Comparison of ENCODE assay signal across 21 cellular contexts in genomic region chr19:58351996-58352755, GRCh38. TPM values are rescaled to one million over a fixed set of nuclear protein-coding genes. Genes with fewer than 3 reads are reported as not detected.
DNase-seq lines count a peak whose midpoint lies in the region; ATAC-seq and TF ChIP-seq lines count a peak whose summit lies in the region.
"Had no signal": no experiment of that assay in that cellular context is flagged by ENCODE, and none has a peak within 500 bp of the region (broad histone marks: within the 10 kb centered on the region; RNA-seq: fewer than 3 reads in every experiment).

No MANE protein-coding gene starts in this region.

- TF ChIP-seq CTCF in heart left ventricle (IDR thresholded peaks at IDR 0.05) (no peak), glutamatergic neuron (IDR thresholded peaks at IDR 0.05; ENCODE audit: partially characterized antibody, unreplicated experiment) (no peak), nephron progenitor cell (IDR thresholded peaks at IDR 0.05) (no peak), brain microvascular endothelial cell (IDR thresholded peaks at IDR 0.05; ENCODE audit: low read depth, low read length, missing control alignments) (no peak), type B pancreatic cell (conservative IDR thresholded peaks at IDR 0.05) (no peak)

- 80 to 85% (median 83%) methylated on average over 19 to 22 of the region's 22 CpGs for WGBS in heart left ventricle, 4 donors

- peaks cover 11 to 81% (median 36%) of the 10 kb centered on the region in 9 donors for H3K27me3 ChIP-seq in heart left ventricle
- H3K27me3 ChIP-seq in brain microvascular endothelial cell (replicated peaks): no peaks in the 10 kb centered on the region
- H3K27me3 ChIP-seq: MG63 had no signal

- peak; percentile 37 for DNase-seq in Right ventricle myocardium inferior (ENCODE audit: missing footprints)
- DNase-seq in heart left ventricle: no peak
- no peak for DNase-seq in glutamatergic neuron
- DNase-seq in nephron progenitor cell: no peak
- DNase-seq in brain microvascular endothelial cell: no peak
- DNase-seq in effector CD8-positive, alpha-beta T cell (lab: John Stamatoyannopoulos, UW): no peak
- DNase-seq in type B pancreatic cell (ENCODE audit: extremely low spot score, unreplicated experiment): no peak
- DNase-seq in NCI-H2107 (lab: John Stamatoyannopoulos, UW): no peak
- DNase-seq: 8988T, DMS79 treated with DMSO at 0.1 percent for 48 hours, HFFc6, Kasumi-1, MG63, NCI-H1048, NCI-H1436, NCI-H1930, NCI-H345, NCI-H524 treated with DMSO at 0.1 percent for 48 hours, PC-3, RPMI8226 had no signal

- H3K27me3 Mint-ChIP-seq in glutamatergic neuron (ENCODE audit: unreplicated experiment) (peaks cover 6% of the 10 kb centered on the region), nephron progenitor cell (ENCODE audit: low read depth, poor library complexity) (peaks cover 7% of the 10 kb centered on the region), type B pancreatic cell (peaks cover 12% of the 10 kb centered on the region)
- H3K27me3 Mint-ChIP-seq: B cell had no signal

- intact Hi-C loops in Right ventricle myocardium inferior (cut with DNase I) (no loop called here), heart left ventricle (cut with DNase I) (no loop called here)

- no peak overlapping the region for H3K4me3 ChIP-seq in heart left ventricle
- H3K4me3 ChIP-seq in brain microvascular endothelial cell (ENCODE audit: low read depth, low read length): no peak overlapping the region
- H3K4me3 ChIP-seq: MG63 had no signal

- H3K27ac Mint-ChIP-seq in glutamatergic neuron (ENCODE audit: unreplicated experiment) (no peak overlapping the region), nephron progenitor cell (peak overlapping the region; percentile 6), type B pancreatic cell (no peak overlapping the region)
- H3K27ac Mint-ChIP-seq: B cell, HFFc6 had no signal

- H3K36me3 ChIP-seq in heart left ventricle: no peaks in the 10 kb centered on the region
- H3K36me3 ChIP-seq in brain microvascular endothelial cell (replicated peaks): peaks cover 13% of the 10 kb centered on the region

- H3K36me3 Mint-ChIP-seq in glutamatergic neuron (ENCODE audit: unreplicated experiment) (peaks cover 5% of the 10 kb centered on the region), nephron progenitor cell (ENCODE audit: low read depth) (peaks cover 16% of the 10 kb centered on the region), type B pancreatic cell (no peaks in the 10 kb centered on the region)

- in situ Hi-C loops in brain microvascular endothelial cell (cut with HindIII; ENCODE audit: low pct_ligation_motif_present, low sequenced_read_pairs): no loop called here

- H3K4me3 Mint-ChIP-seq in glutamatergic neuron (ENCODE audit: unreplicated experiment): peak overlapping the region; percentile 49
- H3K4me3 Mint-ChIP-seq in nephron progenitor cell: no peak overlapping the region
- no peak overlapping the region for H3K4me3 Mint-ChIP-seq in type B pancreatic cell
- H3K4me3 Mint-ChIP-seq: B cell, HFFc6 had no signal

- no peak for ATAC-seq in Right ventricle myocardium inferior
- ATAC-seq in heart left ventricle: no peak
- ATAC-seq: PC-3 had no signal

- no peak for TF ChIP-seq POLR2A in heart left ventricle (IDR thresholded peaks at IDR 0.05)

- H3K4me1 ChIP-seq in heart left ventricle: peaks cover 0 to 37% (median 22%) of the 10 kb centered on the region in 12 donors

- H3K4me1 Mint-ChIP-seq in glutamatergic neuron (ENCODE audit: low read depth, unreplicated experiment): peaks cover 3% of the 10 kb centered on the region
- H3K4me1 Mint-ChIP-seq in nephron progenitor cell: peaks cover 38% of the 10 kb centered on the region
- peaks cover 4% of the 10 kb centered on the region for H3K4me1 Mint-ChIP-seq in type B pancreatic cell (ENCODE audit: unreplicated experiment)

- peaks cover 15% of the 10 kb centered on the region for H3K9me3 Mint-ChIP-seq in glutamatergic neuron (ENCODE audit: unreplicated experiment)
- no peaks in the 10 kb centered on the region for H3K9me3 Mint-ChIP-seq in nephron progenitor cell
- no peaks in the 10 kb centered on the region for H3K9me3 Mint-ChIP-seq in type B pancreatic cell

- no peaks in the 10 kb centered on the region for H3K9me3 ChIP-seq in heart left ventricle
- H3K9me3 ChIP-seq: MG63 had no signal

- H3K27ac ChIP-seq in heart left ventricle (no peak overlapping the region), brain microvascular endothelial cell (no peak overlapping the region)

RNA-seq across cellular contexts. Expression of gene A1BG, which starts 1.1 kb away (rescaled TPM):
- total RNA-seq in Right ventricle myocardium inferior: 3.9 TPM
- total RNA-seq in heart left ventricle: 1 to 10 TPM in 7 of 9 donors, under 1 TPM in 2; 0.23 to 6.6 (median 3.0) TPM
- 1 to 10 TPM; 4.4 to 4.6 TPM for polyA plus RNA-seq in heart left ventricle
- 27.3 TPM for total RNA-seq in glutamatergic neuron (ENCODE audit: unreplicated experiment)
- total RNA-seq in type B pancreatic cell (ENCODE audit: low replicate concordance): 5.1 and 11.7 TPM in 2 replicates

RNA-seq across cellular contexts. Expression of gene ZNF497, which starts 10.4 kb away (rescaled TPM):
- total RNA-seq in Right ventricle myocardium inferior (0.19 TPM), heart left ventricle (1 to 10 TPM in 1 of 9 donors, under 1 TPM in 8; 0.18 to 1.1 (median 0.46) TPM), glutamatergic neuron (ENCODE audit: unreplicated experiment) (3.5 TPM), type B pancreatic cell (ENCODE audit: low replicate concordance) (4.1 and 8.1 TPM in 2 replicates)
- under 1 TPM; 0.08 to 0.28 TPM for polyA plus RNA-seq in heart left ventricle

RNA-seq across cellular contexts. Expression of gene ZSCAN22, which starts 25.4 kb away (rescaled TPM):
- total RNA-seq in Right ventricle myocardium inferior: 1.8 TPM
- 1 to 10 TPM; 1.1 to 3.1 (median 2.0) TPM for total RNA-seq in heart left ventricle
- polyA plus RNA-seq in heart left ventricle: 1 to 10 TPM in 1 of 2 donors, under 1 TPM in 1; 0.65 to 1.5 TPM
- total RNA-seq in glutamatergic neuron (ENCODE audit: unreplicated experiment): 4.9 TPM
- 4.2 and 5.4 TPM in 2 replicates for total RNA-seq in type B pancreatic cell (ENCODE audit: low replicate concordance)

RNA-seq across cellular contexts. Expression of gene ZNF837, which starts 28.7 kb away (rescaled TPM):
- total RNA-seq in Right ventricle myocardium inferior (0.22 TPM), heart left ventricle (under 1 TPM in 7 of 9 donors, not detected in 2; 0.17 to 0.75 (median 0.63) TPM), glutamatergic neuron (ENCODE audit: unreplicated experiment) (2.0 TPM), type B pancreatic cell (ENCODE audit: low replicate concordance) (2.8 and 3.8 TPM in 2 replicates)
- under 1 TPM; 0.24 to 0.57 TPM for polyA plus RNA-seq in heart left ventricle

RNA-seq across cellular contexts. Expression of gene RPS5, which starts 34.9 kb away (rescaled TPM):
- total RNA-seq in Right ventricle myocardium inferior (551 TPM), heart left ventricle (100 to 1,000 TPM; 346 to 753 (median 485) TPM), glutamatergic neuron (ENCODE audit: unreplicated experiment) (571 TPM), type B pancreatic cell (ENCODE audit: low replicate concordance) (1,320 and 1,324 TPM in 2 replicates)
- polyA plus RNA-seq in heart left ventricle: 1,000 to 10,000 TPM in 1 of 2 donors, 100 to 1,000 TPM in 1; 417 to 1,718 TPM
